11 cellular contexts compared by ENCODE assay signal in genomic region chr17:15958484-15958854, GRCh38. TPM values are rescaled to one million over a fixed set of nuclear protein-coding genes. Genes with fewer than 3 reads are reported as not detected.
DNase-seq lines count a peak whose midpoint lies in the region; ATAC-seq and TF ChIP-seq lines count a peak whose summit lies in the region.
"Had no signal": no experiment of that assay in that cellular context is flagged by ENCODE, and none has a peak within 500 bp of the region (broad histone marks: within the 10 kb centered on the region; RNA-seq: fewer than 3 reads in every experiment).

No MANE protein-coding gene starts in this region.

- H3K9me3 ChIP-seq in SK-N-SH (no peaks in the 10 kb centered on the region), adrenal gland (replicated peaks in 1 of 3) (no peaks in the 10 kb centered on the region)

- peak overlapping the region; percentile 43 for H3K4me2 ChIP-seq in SK-N-SH

- no peaks in the 10 kb centered on the region for H3K9me2 ChIP-seq in SK-N-SH

- TF ChIP-seq EP300 in SK-N-SH (IDR thresholded peaks at IDR 0.05; ENCODE audit: borderline replicate concordance in 1 of 2, low read depth in 1 of 2, low read length in 1 of 2), result no peak

- peak overlapping the region; percentile 25 to 94; a peak in 2 of 4 replicates for H3K27ac ChIP-seq in SK-N-SH (ENCODE audit: low read depth in 2 of 2, low read length in 1 of 2)
- H3K27ac ChIP-seq in epithelial cell of prostate, result peak overlapping the region; percentile 65
- H3K27ac ChIP-seq in adrenal gland, result no peak overlapping the region

- no peak for TF ChIP-seq RAD21 in SK-N-SH (IDR thresholded peaks at IDR 0.05; ENCODE audit: low read length)

- DNase-seq in activated T-cell treated with anti-CD3 and anti-CD28 coated beads, Interleukin-2, amount 50 U/mL, for 4 hours, result no peak
- no peak for DNase-seq in activated T-cell treated with anti-CD3 and anti-CD28 coated beads, Interleukin-2, amount 50 U/mL, for 48 hours
- DNase-seq in SK-N-SH (no peak), epithelial cell of prostate (ENCODE audit: low read depth, low spot score) (no peak), NCI-H2107 treated with DMSO at 0.1 percent for 48 hours (lab: John Stamatoyannopoulos, UW; ENCODE audit: unreplicated experiment) (no peak), adrenal gland (no peak), posterior vena cava (ENCODE audit: low spot score) (no peak)
- DNase-seq: left cardiac atrium; NCI-H1436 treated with DMSO at 0.1 percent for 48 hours; stimulated activated CD4-positive, alpha-beta T cell treated with anti-CD3 and anti-CD28 coated beads, Interleukin-15, amount 100 ng/mL, for 24 hours had no signal

- H3K36me3 Mint-ChIP-seq in activated T-cell treated with anti-CD3 and anti-CD28 coated beads, Interleukin-2, amount 50 U/mL, for 4 hours (ENCODE audit: insufficient read depth), result no peaks in the 10 kb centered on the region
- H3K36me3 Mint-ChIP-seq in stimulated activated memory B cell treated with anti-CD40 and anti-IgM and Interleukin-4, amounts not matched to agents 10 μg/mL and 1 μg/mL and 100 μg/mL, for 72 hours, result no peaks in the 10 kb centered on the region

- peak overlapping the region; percentile 34 for H3K27ac Mint-ChIP-seq in stimulated activated memory B cell treated with anti-CD40 and anti-IgM and Interleukin-4, amounts not matched to agents 10 μg/mL and 1 μg/mL and 100 μg/mL, for 72 hours

- ATAC-seq in activated T-cell treated with anti-CD3 and anti-CD28 coated beads, Interleukin-2, amount 50 U/mL, for 4 hours, result no peak
- ATAC-seq in stimulated activated memory B cell treated with anti-CD40 and anti-IgM and Interleukin-4, amounts not matched to agents 10 μg/mL and 1 μg/mL and 100 μg/mL, for 72 hours, result no peak

- CTCF ChIA-PET in SK-N-SH (lab: Yijun Ruan, JAX), result interaction anchor here (1.0 to 2.0 kb wide), 4 partner anchors 13 to 455 kb away, joined by 3 to 14 read pairs (median 4); partner anchors contain the start of gene ADORA2B

- H3K36me3 ChIP-seq in SK-N-SH (replicated peaks in 1 of 2; ENCODE audit: control insufficient read depth in 1 of 2, insufficient read depth in 2 of 2, low read length in 1 of 2) (no peaks in the 10 kb centered on the region), adrenal gland (replicated peaks in 1 of 2) (no peaks in the 10 kb centered on the region)

- H3F3A ChIP-seq in SK-N-SH (replicated peaks; ENCODE audit: insufficient read depth), result peaks cover 40% of the 10 kb centered on the region

- H3K9me3 Mint-ChIP-seq in activated T-cell treated with anti-CD3 and anti-CD28 coated beads, Interleukin-2, amount 50 U/mL, for 4 hours, result no peaks in the 10 kb centered on the region
- no peaks in the 10 kb centered on the region for H3K9me3 Mint-ChIP-seq in stimulated activated memory B cell treated with anti-CD40 and anti-IgM and Interleukin-4, amounts not matched to agents 10 μg/mL and 1 μg/mL and 100 μg/mL, for 72 hours

- H3K4me1 ChIP-seq in SK-N-SH (ENCODE audit: control insufficient read depth in 1 of 2, insufficient read depth in 2 of 2, low read depth in 1 of 2, low read length in 1 of 2) (peaks cover under 1 to 23% of the 10 kb centered on the region in 2 experiments; a peak in 2 of 4 replicates), adrenal gland (replicated peaks in 1 of 2) (peaks cover 0 to 11% of the 10 kb centered on the region in 2 donors)

- H4K20me1 ChIP-seq in SK-N-SH (ENCODE audit: insufficient read depth), result no peaks in the 10 kb centered on the region

- no peak for TF ChIP-seq POLR2A in adrenal gland (IDR thresholded peaks at IDR 0.05)

- no peak overlapping the region for H3K4me3 ChIP-seq in SK-N-SH (ENCODE audit: low read depth in 2 of 2, low read length in 1 of 2)
- no peak overlapping the region for H3K4me3 ChIP-seq in adrenal gland

- peak overlapping the region; percentile 12; the same call in 1 of the 2 replicates for H2AFZ ChIP-seq in SK-N-SH (ENCODE audit: low read depth)

- H3K27me3 ChIP-seq in SK-N-SH (ENCODE audit: insufficient read depth) (no peaks in the 10 kb centered on the region), adrenal gland (no peaks in the 10 kb centered on the region)

- H3K4me1 Mint-ChIP-seq in activated T-cell treated with anti-CD3 and anti-CD28 coated beads, Interleukin-2, amount 50 U/mL, for 4 hours (ENCODE audit: low read depth), result peaks cover 30% of the 10 kb centered on the region
- H3K4me1 Mint-ChIP-seq in stimulated activated memory B cell treated with anti-CD40 and anti-IgM and Interleukin-4, amounts not matched to agents 10 μg/mL and 1 μg/mL and 100 μg/mL, for 72 hours, result peaks cover 31% of the 10 kb centered on the region

- peak overlapping the region; percentile 50 for H3K4me3 Mint-ChIP-seq in activated T-cell treated with anti-CD3 and anti-CD28 coated beads, Interleukin-2, amount 50 U/mL, for 4 hours
- no peak overlapping the region for H3K4me3 Mint-ChIP-seq in stimulated activated memory B cell treated with anti-CD40 and anti-IgM and Interleukin-4, amounts not matched to agents 10 μg/mL and 1 μg/mL and 100 μg/mL, for 72 hours

- peaks cover 11% of the 10 kb centered on the region for H3K27me3 Mint-ChIP-seq in activated T-cell treated with anti-CD3 and anti-CD28 coated beads, Interleukin-2, amount 50 U/mL, for 4 hours (ENCODE audit: low read depth)
- peaks cover 29% of the 10 kb centered on the region for H3K27me3 Mint-ChIP-seq in stimulated activated memory B cell treated with anti-CD40 and anti-IgM and Interleukin-4, amounts not matched to agents 10 μg/mL and 1 μg/mL and 100 μg/mL, for 72 hours

- WGBS in SK-N-SH (ENCODE audit: low lambda C conversion rate), result 92% methylated on average over 4 of the region's 4 CpGs
- 77 to 88% (median 84%) methylated on average over 4 of the region's 4 CpGs for WGBS in adrenal gland, 4 donors

- H3K9ac ChIP-seq in SK-N-SH, result peak overlapping the region; percentile 69

- TF ChIP-seq CTCF in SK-N-SH (IDR thresholded peaks at IDR 0.05) (no peak), adrenal gland (IDR thresholded peaks at IDR 0.05) (no peak)

- POLR2A ChIA-PET in SK-N-SH (lab: Yijun Ruan, JAX), result no interaction called here

- intact Hi-C loops in adrenal gland (cut with DNase I) (no loop called here), posterior vena cava (cut with DNase I) (no loop called here)

- H3K79me2 ChIP-seq in SK-N-SH (ENCODE audit: insufficient read depth), result no peaks in the 10 kb centered on the region

TF ChIP-seq in SK-N-SH, 30 proteins besides CTCF, POLR2A, EP300 and RAD21:
- TF ChIP-seq NRF1 (IDR thresholded peaks at IDR 0.05; ENCODE audit: low read depth, low read length) (no peak), FOXJ3 (CRISPR knock-in tag; IDR thresholded peaks at IDR 0.05) (no peak), POLR2AphosphoS5 (IDR thresholded peaks at IDR 0.05; ENCODE audit: low read depth, low read length) (no peak), RXRA (IDR thresholded peaks at IDR 0.05; ENCODE audit: borderline replicate concordance, low read depth) (no peak), SIN3A (IDR thresholded peaks at IDR 0.05; ENCODE audit: borderline replicate concordance, low read depth, low read length) (no peak)
- TF ChIP-seq, protein P1, sequence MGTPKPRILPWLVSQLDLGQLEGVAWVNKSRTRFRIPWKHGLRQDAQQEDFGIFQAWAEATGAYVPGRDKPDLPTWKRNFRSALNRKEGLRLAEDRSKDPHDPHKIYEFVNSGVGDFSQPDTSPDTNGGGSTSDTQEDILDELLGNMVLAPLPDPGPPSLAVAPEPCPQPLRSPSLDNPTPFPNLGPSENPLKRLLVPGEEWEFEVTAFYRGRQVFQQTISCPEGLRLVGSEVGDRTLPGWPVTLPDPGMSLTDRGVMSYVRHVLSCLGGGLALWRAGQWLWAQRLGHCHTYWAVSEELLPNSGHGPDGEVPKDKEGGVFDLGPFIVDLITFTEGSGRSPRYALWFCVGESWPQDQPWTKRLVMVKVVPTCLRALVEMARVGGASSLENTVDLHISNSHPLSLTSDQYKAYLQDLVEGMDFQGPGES (IDR thresholded peaks at IDR 0.05; ENCODE audit: low read depth, low read length), result no peak
- TF ChIP-seq, protein P2, sequence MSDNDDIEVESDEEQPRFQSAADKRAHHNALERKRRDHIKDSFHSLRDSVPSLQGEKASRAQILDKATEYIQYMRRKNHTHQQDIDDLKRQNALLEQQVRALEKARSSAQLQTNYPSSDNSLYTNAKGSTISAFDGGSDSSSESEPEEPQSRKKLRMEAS (IDR thresholded peaks at IDR 0.05; ENCODE audit: low read depth), result no peak

RNA-seq across cellular contexts. Expression of gene ADORA2B, which starts 13.5 kb away (rescaled TPM):
- 1 to 10 TPM in 2 of 3 donors, under 1 TPM in 1; 0.32 to 1.2 (median 1.1) TPM for total RNA-seq in activated T-cell treated with anti-CD3 and anti-CD28 coated beads, Interleukin-2, amount 50 U/mL, for 4 hours
- 12.6 and 14.4 TPM in 2 replicates for polyA plus RNA-seq in SK-N-SH (2012; rRNA removed)
- polyA plus RNA-seq in SK-N-SH (2012; cell fraction: cytosol; rRNA removed), result 9.2 and 13.8 TPM in 2 replicates
- polyA plus RNA-seq in SK-N-SH (2012; cell fraction: nucleus; rRNA removed), result 6.8 and 8.1 TPM in 2 replicates
- total RNA-seq in adrenal gland, result 1 to 10 TPM; 1.0 to 4.0 (median 2.2) TPM
- under 1 TPM; 0.17 to 0.68 (median 0.32) TPM for polyA plus RNA-seq in adrenal gland
- total RNA-seq in posterior vena cava, result under 1 TPM; 0.74 to 0.86 TPM

RNA-seq across cellular contexts. Expression of gene ZSWIM7, which starts 41.0 kb away (rescaled TPM):
- 1 to 10 TPM; 7.2 to 9.7 (median 9.5) TPM for total RNA-seq in activated T-cell treated with anti-CD3 and anti-CD28 coated beads, Interleukin-2, amount 50 U/mL, for 4 hours
- polyA plus RNA-seq in SK-N-SH (2012; rRNA removed), result 48.8 and 63.3 TPM in 2 replicates
- polyA plus RNA-seq in SK-N-SH (2012; cell fraction: cytosol; rRNA removed), result 48.1 and 49.2 TPM in 2 replicates
- polyA plus RNA-seq in SK-N-SH (2012; cell fraction: nucleus; rRNA removed), result 75.1 and 82.5 TPM in 2 replicates
- total RNA-seq in adrenal gland, result 10 to 100 TPM; 10.3 to 72.6 (median 34.0) TPM
- 10 to 100 TPM; 42.0 to 57.9 (median 46.7) TPM for polyA plus RNA-seq in adrenal gland
- total RNA-seq in posterior vena cava, result 10 to 100 TPM; 11.9 to 16.5 TPM

RNA-seq across cellular contexts. Expression of gene TTC19, which starts 41.2 kb away (rescaled TPM):
- total RNA-seq in activated T-cell treated with anti-CD3 and anti-CD28 coated beads, Interleukin-2, amount 50 U/mL, for 4 hours, result 10 to 100 TPM; 28.5 to 34.6 (median 29.8) TPM
- polyA plus RNA-seq in SK-N-SH (2012; rRNA removed) (6.6 and 6.9 TPM in 2 replicates), adrenal gland (10 to 100 TPM; 20.6 to 62.3 (median 21.5) TPM)
- polyA plus RNA-seq in SK-N-SH (2012; cell fraction: cytosol; rRNA removed), result 7.9 and 11.8 TPM in 2 replicates
- polyA plus RNA-seq in SK-N-SH (2012; cell fraction: nucleus; rRNA removed), result 17.3 and 34.3 TPM in 2 replicates
- total RNA-seq in adrenal gland (100 to 1,000 TPM in 1 of 8 donors, 10 to 100 TPM in 7; 46.0 to 152 (median 61.8) TPM), posterior vena cava (10 to 100 TPM; 18.4 to 18.6 TPM)

Comparison
In these comparisons a context has a peak if more than half of its experiments do, and no peak if none do; other contexts are left out.
1. H3K27ac ChIP-seq: peak in SK-N-SH (2 of 2) and epithelial cell of prostate (single experiment); none in adrenal gland (0 of 5).